Comparison of ENCODE assay signal across 9 cellular contexts in the genomic region with DNA sequence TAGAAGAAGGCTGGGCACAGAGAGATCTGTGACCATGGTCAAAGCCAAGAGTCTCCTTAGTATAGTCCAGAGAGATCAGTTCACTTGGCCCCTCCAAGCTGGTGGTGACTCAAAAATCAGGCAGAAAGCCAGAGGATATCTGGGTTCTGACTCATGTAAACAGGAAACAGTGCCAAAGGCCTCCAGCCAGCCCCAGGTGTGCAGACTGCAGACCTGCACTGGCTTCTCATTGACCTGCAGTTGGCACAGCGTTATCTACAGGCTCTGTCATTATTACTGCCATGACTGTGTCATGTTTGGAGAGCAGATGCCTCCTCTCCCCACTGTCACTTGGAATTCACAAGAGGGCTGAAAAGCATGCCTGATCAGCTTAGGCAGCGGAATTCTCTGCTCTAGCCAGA.
A peak's percentile ranks its signal among the peaks of the same experiment; 100 is the strongest.
DNase-seq lines count a peak whose midpoint lies in the region; ATAC-seq and TF ChIP-seq lines count a peak whose summit lies in the region.
"Had no signal": no experiment of that assay in that cellular context is flagged by ENCODE, and none has a peak within 500 bp of the region (broad histone marks: within the 10 kb centered on the region; RNA-seq: fewer than 3 reads in every experiment).

No MANE protein-coding gene starts in this region.

- H3K4me3 ChIP-seq in cardiac fibroblast (replicated peaks in 1 of 2; ENCODE audit: low read depth in 2 of 2, low read length in 2 of 2) (no peak overlapping the region), lower lobe of right lung (no peak overlapping the region), vagina (no peak overlapping the region)
- H3K4me3 ChIP-seq in CD4-positive, alpha-beta memory T cell (ENCODE audit: low read length in 2 of 2): no peak overlapping the region
- H3K4me3 ChIP-seq: Peyer's patch had no signal

- DNase-seq in Ammon's horn (ENCODE audit: low spot score) (peak; percentile 37), NCI-H1694 (lab: John Stamatoyannopoulos, UW) (peak; percentile 23), cardiac fibroblast (ENCODE audit: low read depth in 2 of 2) (peak; percentile 92 to 96), lower lobe of right lung (peak; percentile 57), vagina (ENCODE audit: extremely low spot score in 2 of 2) (no peak), SKM-1 treated with dmso at 0.1 percent for 144 hours (lab: John Stamatoyannopoulos, UW; ENCODE audit: unreplicated experiment) (no peak)
- DNase-seq in CD4-positive, alpha-beta memory T cell: no peak

- H3K4me1 ChIP-seq in lower lobe of right lung (peaks cover 22% of the 10 kb centered on the region), vagina (peaks cover 18% of the 10 kb centered on the region)
- no peaks in the 10 kb centered on the region for H3K4me1 ChIP-seq in CD4-positive, alpha-beta memory T cell (ENCODE audit: insufficient read depth, low read length)
- H3K4me1 ChIP-seq: Peyer's patch had no signal

- POLR2A ChIA-PET in CD4-positive, alpha-beta memory T cell (lab: Charles Lee; ENCODE audit: partially characterized antibody): no interaction called here

- ATAC-seq in lower lobe of right lung: peak; percentile 91 to 95
- ATAC-seq in GM21367 (IDR thresholded peaks at IDR 0.05; ENCODE audit: unreplicated experiment): no peak

- no peaks in the 10 kb centered on the region for H3K36me3 Mint-ChIP-seq in CD4-positive, alpha-beta memory T cell

- no peak overlapping the region for H3K27ac Mint-ChIP-seq in CD4-positive, alpha-beta memory T cell

- H3K4me3 Mint-ChIP-seq in CD4-positive, alpha-beta memory T cell: no peak overlapping the region

- intact Hi-C loops in lower lobe of right lung (cut with DNase I) (no loop called here), vagina (cut with DNase I) (no loop called here)
- intact Hi-C loops in CD4-positive, alpha-beta memory T cell (cut with micrococcal nuclease): no loop called here

- peaks cover 0 to 2% (median under 1%) of the 10 kb centered on the region in 8 donors for H3K9me3 Mint-ChIP-seq in CD4-positive, alpha-beta memory T cell

- H3K27me3 ChIP-seq in lower lobe of right lung (ENCODE audit: low read depth) (no peaks in the 10 kb centered on the region), vagina (no peaks in the 10 kb centered on the region)
- H3K27me3 ChIP-seq in CD4-positive, alpha-beta memory T cell (ENCODE audit: insufficient read depth, low read length): no peaks in the 10 kb centered on the region
- H3K27me3 ChIP-seq: Peyer's patch had no signal

- H3K27ac ChIP-seq in lower lobe of right lung: peak overlapping the region; percentile 15
- no peak overlapping the region for H3K27ac ChIP-seq in vagina
- H3K27ac ChIP-seq in CD4-positive, alpha-beta memory T cell (ENCODE audit: low read depth, low read length): no peak overlapping the region
- H3K27ac ChIP-seq: Peyer's patch had no signal

- H3K9me3 ChIP-seq in lower lobe of right lung (no peaks in the 10 kb centered on the region), vagina (no peaks in the 10 kb centered on the region)
- H3K9me3 ChIP-seq in CD4-positive, alpha-beta memory T cell (ENCODE audit: control insufficient read depth in 1 of 2, low read length in 2 of 2): no peaks in the 10 kb centered on the region
- H3K9me3 ChIP-seq: Peyer's patch had no signal

- H3K27me3 Mint-ChIP-seq in CD4-positive, alpha-beta memory T cell: peaks cover 0 to 1% of the 10 kb centered on the region in 2 donors

- H3K36me3 ChIP-seq in lower lobe of right lung (no peaks in the 10 kb centered on the region), vagina (no peaks in the 10 kb centered on the region)
- H3K36me3 ChIP-seq in CD4-positive, alpha-beta memory T cell (ENCODE audit: insufficient read depth, low read length): no peaks in the 10 kb centered on the region
- H3K36me3 ChIP-seq: Peyer's patch had no signal

- no peak for TF ChIP-seq CTCF in cardiac fibroblast (IDR thresholded peaks at IDR 0.05; ENCODE audit: low read depth, low read length)
- TF ChIP-seq CTCF in lower lobe of right lung (IDR thresholded peaks at IDR 0.05): no peak
- no peak for TF ChIP-seq CTCF in vagina (IDR thresholded peaks at IDR 0.05)

- TF ChIP-seq POLR2A in vagina (IDR thresholded peaks at IDR 0.05): no peak

- CTCF ChIA-PET in CD4-positive, alpha-beta memory T cell (lab: Charles Lee; ENCODE audit: partially characterized antibody): no interaction called here

- H3K4me1 Mint-ChIP-seq in CD4-positive, alpha-beta memory T cell: no peaks in the 10 kb centered on the region

Comparison
In these comparisons a context has a peak if more than half of its experiments do, and no peak if none do; other contexts are left out.
1. DNase-seq: peak in Ammon's horn (single experiment), NCI-H1694 (single experiment), cardiac fibroblast (2 of 2) and lower lobe of right lung (single experiment); none in vagina (0 of 2), SKM-1 treated with dmso at 0.1 percent for 144 hours (single experiment) and CD4-positive, alpha-beta memory T cell (0 of 5).